ENCODE assay signal across 2 cellular contexts in the genomic region with DNA sequence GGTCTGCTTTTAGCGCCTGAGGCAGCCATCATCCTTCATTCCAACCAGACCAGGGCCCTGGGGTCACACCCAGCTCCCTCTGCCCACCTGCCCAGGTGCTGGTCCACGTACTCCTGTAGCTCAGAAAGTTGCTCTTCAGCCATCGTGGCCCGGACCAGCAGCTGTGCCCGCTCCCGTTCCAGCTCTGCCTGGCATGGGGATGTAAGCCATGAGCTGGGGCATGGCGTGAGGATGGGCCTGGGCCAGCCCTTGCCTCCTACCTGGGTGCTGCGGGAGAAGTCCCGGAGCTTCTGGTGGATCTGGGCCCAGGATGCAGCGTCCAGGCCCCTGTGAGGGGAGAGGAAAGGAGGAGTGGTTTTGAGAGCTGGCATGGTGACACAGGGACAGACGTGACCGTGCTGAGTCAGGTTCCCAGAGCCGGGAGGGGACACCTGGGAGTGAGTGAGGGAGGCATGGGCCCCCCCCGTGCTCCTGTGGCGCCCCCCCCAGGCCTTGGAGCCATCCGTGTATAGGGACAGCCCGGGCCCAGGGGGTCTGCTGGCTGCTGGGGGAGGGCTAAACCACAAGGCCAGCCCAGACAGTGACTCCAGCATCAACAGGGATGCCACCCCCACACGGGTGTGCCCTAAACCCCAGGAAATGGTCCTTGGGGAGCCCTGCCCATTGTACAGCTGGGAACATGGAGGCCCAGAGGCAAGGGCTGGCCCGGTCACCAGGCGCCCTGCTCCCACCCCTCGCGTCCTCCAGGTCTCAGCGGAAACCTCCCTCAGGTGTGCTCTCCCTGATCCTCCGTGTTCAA.
TF ChIP-seq lines count a peak whose summit lies in the region.

No MANE protein-coding gene starts in this region.

TF ChIP-seq in SK-N-SH, 30 proteins besides CTCF, POLR2A, EP300 and RAD21:
- TF ChIP-seq MEF2A (IDR thresholded peaks at IDR 0.05; ENCODE audit: borderline replicate concordance, low read depth): no peak
- no peak for TF ChIP-seq RCOR1 (IDR thresholded peaks at IDR 0.05; ENCODE audit: low read length)
- no peak for TF ChIP-seq FOXM1 (IDR thresholded peaks at IDR 0.05; ENCODE audit: low read depth)
- TF ChIP-seq SMC3 (IDR thresholded peaks at IDR 0.05; ENCODE audit: low read depth, low read length): no peak
- no peak for TF ChIP-seq POLR2AphosphoS5 (IDR thresholded peaks at IDR 0.05; ENCODE audit: low read depth, low read length)
- TF ChIP-seq FOXJ3 (CRISPR knock-in tag; IDR thresholded peaks at IDR 0.05): no peak
- no peak for TF ChIP-seq FOSL2 (IDR thresholded peaks at IDR 0.05; ENCODE audit: borderline replicate concordance, low read depth)
- TF ChIP-seq YY1 (IDR thresholded peaks at IDR 0.05; ENCODE audit: low read depth): no peak
- TF ChIP-seq, protein P1, sequence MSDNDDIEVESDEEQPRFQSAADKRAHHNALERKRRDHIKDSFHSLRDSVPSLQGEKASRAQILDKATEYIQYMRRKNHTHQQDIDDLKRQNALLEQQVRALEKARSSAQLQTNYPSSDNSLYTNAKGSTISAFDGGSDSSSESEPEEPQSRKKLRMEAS (IDR thresholded peaks at IDR 0.05; ENCODE audit: low read depth): no peak
- TF ChIP-seq JUND (IDR thresholded peaks at IDR 0.05): no peak
- no peak for TF ChIP-seq GABPA (IDR thresholded peaks at IDR 0.05; ENCODE audit: low read depth)
- no peak for TF ChIP-seq RFX5 (IDR thresholded peaks at IDR 0.05; ENCODE audit: low read length)
- no peak for TF ChIP-seq TAF1 (IDR thresholded peaks at IDR 0.05; ENCODE audit: borderline replicate concordance, low read depth, low read length)
- TF ChIP-seq, protein P2, sequence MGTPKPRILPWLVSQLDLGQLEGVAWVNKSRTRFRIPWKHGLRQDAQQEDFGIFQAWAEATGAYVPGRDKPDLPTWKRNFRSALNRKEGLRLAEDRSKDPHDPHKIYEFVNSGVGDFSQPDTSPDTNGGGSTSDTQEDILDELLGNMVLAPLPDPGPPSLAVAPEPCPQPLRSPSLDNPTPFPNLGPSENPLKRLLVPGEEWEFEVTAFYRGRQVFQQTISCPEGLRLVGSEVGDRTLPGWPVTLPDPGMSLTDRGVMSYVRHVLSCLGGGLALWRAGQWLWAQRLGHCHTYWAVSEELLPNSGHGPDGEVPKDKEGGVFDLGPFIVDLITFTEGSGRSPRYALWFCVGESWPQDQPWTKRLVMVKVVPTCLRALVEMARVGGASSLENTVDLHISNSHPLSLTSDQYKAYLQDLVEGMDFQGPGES (IDR thresholded peaks at IDR 0.05; ENCODE audit: low read depth, low read length): no peak
- TF ChIP-seq NRF1 (IDR thresholded peaks at IDR 0.05; ENCODE audit: low read depth, low read length): no peak
- TF ChIP-seq, protein P3, sequence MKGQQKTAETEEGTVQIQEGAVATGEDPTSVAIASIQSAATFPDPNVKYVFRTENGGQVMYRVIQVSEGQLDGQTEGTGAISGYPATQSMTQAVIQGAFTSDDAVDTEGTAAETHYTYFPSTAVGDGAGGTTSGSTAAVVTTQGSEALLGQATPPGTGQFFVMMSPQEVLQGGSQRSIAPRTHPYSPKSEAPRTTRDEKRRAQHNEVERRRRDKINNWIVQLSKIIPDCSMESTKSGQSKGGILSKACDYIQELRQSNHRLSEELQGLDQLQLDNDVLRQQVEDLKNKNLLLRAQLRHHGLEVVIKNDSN (IDR thresholded peaks at IDR 0.05; ENCODE audit: borderline replicate concordance, low read depth): no peak
- no peak for TF ChIP-seq MXI1 (IDR thresholded peaks at IDR 0.05; ENCODE audit: low read depth, low read length)
- TF ChIP-seq, protein P4, sequence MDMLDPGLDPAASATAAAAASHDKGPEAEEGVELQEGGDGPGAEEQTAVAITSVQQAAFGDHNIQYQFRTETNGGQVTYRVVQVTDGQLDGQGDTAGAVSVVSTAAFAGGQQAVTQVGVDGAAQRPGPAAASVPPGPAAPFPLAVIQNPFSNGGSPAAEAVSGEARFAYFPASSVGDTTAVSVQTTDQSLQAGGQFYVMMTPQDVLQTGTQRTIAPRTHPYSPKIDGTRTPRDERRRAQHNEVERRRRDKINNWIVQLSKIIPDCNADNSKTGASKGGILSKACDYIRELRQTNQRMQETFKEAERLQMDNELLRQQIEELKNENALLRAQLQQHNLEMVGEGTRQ (IDR thresholded peaks at IDR 0.05; ENCODE audit: borderline replicate concordance, low read depth, low read length): no peak

TF ChIP-seq in SK-N-SH treated with all-trans-retinoic acid at 6 μM for 48 hours, 23 proteins besides CTCF, POLR2A, EP300 and RAD21:
- TF ChIP-seq ZNF8 (CRISPR knock-in tag; IDR thresholded peaks at IDR 0.05): no peak
- TF ChIP-seq, protein P5, sequence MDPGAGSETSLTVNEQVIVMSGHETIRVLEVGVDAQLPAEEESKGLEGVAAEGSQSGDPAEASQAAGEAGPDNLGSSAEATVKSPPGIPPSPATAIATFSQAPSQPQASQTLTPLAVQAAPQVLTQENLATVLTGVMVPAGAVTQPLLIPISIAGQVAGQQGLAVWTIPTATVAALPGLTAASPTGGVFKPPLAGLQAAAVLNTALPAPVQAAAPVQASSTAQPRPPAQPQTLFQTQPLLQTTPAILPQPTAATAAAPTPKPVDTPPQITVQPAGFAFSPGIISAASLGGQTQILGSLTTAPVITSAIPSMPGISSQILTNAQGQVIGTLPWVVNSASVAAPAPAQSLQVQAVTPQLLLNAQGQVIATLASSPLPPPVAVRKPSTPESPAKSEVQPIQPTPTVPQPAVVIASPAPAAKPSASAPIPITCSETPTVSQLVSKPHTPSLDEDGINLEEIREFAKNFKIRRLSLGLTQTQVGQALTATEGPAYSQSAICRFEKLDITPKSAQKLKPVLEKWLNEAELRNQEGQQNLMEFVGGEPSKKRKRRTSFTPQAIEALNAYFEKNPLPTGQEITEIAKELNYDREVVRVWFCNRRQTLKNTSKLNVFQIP (CRISPR knock-in tag; IDR thresholded peaks at IDR 0.05; ENCODE audit: borderline replicate concordance, low read depth): no peak
- no peak for TF ChIP-seq ARNTL (CRISPR knock-in tag; IDR thresholded peaks at IDR 0.05; ENCODE audit: borderline replicate concordance, low read depth)
- no peak for TF ChIP-seq TOX (CRISPR knock-in tag; IDR thresholded peaks at IDR 0.05; ENCODE audit: borderline replicate concordance)
- no peak for TF ChIP-seq GLIS3 (CRISPR knock-in tag; IDR thresholded peaks at IDR 0.05)
- TF ChIP-seq PPARA (CRISPR knock-in tag; IDR thresholded peaks at IDR 0.05; ENCODE audit: borderline replicate concordance): no peak
- TF ChIP-seq, protein P6, sequence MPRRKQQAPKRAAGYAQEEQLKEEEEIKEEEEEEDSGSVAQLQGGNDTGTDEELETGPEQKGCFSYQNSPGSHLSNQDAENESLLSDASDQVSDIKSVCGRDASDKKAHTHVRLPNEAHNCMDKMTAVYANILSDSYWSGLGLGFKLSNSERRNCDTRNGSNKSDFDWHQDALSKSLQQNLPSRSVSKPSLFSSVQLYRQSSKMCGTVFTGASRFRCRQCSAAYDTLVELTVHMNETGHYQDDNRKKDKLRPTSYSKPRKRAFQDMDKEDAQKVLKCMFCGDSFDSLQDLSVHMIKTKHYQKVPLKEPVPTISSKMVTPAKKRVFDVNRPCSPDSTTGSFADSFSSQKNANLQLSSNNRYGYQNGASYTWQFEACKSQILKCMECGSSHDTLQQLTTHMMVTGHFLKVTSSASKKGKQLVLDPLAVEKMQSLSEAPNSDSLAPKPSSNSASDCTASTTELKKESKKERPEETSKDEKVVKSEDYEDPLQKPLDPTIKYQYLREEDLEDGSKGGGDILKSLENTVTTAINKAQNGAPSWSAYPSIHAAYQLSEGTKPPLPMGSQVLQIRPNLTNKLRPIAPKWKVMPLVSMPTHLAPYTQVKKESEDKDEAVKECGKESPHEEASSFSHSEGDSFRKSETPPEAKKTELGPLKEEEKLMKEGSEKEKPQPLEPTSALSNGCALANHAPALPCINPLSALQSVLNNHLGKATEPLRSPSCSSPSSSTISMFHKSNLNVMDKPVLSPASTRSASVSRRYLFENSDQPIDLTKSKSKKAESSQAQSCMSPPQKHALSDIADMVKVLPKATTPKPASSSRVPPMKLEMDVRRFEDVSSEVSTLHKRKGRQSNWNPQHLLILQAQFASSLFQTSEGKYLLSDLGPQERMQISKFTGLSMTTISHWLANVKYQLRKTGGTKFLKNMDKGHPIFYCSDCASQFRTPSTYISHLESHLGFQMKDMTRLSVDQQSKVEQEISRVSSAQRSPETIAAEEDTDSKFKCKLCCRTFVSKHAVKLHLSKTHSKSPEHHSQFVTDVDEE (CRISPR knock-in tag; IDR thresholded peaks at IDR 0.05): no peak
- TF ChIP-seq, protein P7, sequence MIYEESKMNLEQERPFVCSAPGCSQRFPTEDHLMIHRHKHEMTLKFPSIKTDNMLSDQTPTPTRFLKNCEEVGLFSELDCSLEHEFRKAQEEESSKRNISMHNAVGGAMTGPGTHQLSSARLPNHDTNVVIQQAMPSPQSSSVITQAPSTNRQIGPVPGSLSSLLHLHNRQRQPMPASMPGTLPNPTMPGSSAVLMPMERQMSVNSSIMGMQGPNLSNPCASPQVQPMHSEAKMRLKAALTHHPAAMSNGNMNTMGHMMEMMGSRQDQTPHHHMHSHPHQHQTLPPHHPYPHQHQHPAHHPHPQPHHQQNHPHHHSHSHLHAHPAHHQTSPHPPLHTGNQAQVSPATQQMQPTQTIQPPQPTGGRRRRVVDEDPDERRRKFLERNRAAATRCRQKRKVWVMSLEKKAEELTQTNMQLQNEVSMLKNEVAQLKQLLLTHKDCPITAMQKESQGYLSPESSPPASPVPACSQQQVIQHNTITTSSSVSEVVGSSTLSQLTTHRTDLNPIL (CRISPR knock-in tag; IDR thresholded peaks at IDR 0.05; ENCODE audit: low read depth): no peak
- TF ChIP-seq BACH2 (CRISPR knock-in tag; IDR thresholded peaks at IDR 0.05; ENCODE audit: borderline replicate concordance): no peak
- no peak for TF ChIP-seq ZNF565 (CRISPR knock-in tag; conservative IDR thresholded peaks at IDR 0.05; ENCODE audit: low read depth)
